ENCODE assay signal across 7 cellular contexts in genomic region chr19:41863209-41863931, GRCh38. TPM values are rescaled to one million over a fixed set of nuclear protein-coding genes. Genes with fewer than 3 reads are reported as not detected.
DNase-seq lines count a peak whose midpoint lies in the region; ATAC-seq and TF ChIP-seq lines count a peak whose summit lies in the region.
"Had no signal": no experiment of that assay in that cellular context is flagged by ENCODE, and none has a peak within 500 bp of the region (broad histone marks: within the 10 kb centered on the region; RNA-seq: fewer than 3 reads in every experiment).

No MANE protein-coding gene starts in this region.

- peaks cover 78% of the 10 kb centered on the region for H3K79me2 ChIP-seq in osteoblast (ENCODE audit: insufficient read depth, low read length)

- H2AFZ ChIP-seq in osteoblast (ENCODE audit: low read length) = no peak overlapping the region

- H4K20me1 ChIP-seq in osteoblast (ENCODE audit: insufficient read depth, low read length) = peaks cover 64% of the 10 kb centered on the region

- intact Hi-C loops in activated CD4-positive, alpha-beta T cell treated with anti-CD3 and anti-CD28 coated beads for 36 hours (cut with DNase I, micrococcal nuclease) = loop anchor here in 1 of 2 experiments (5.0 kb wide), 2 partner anchors 511 to 1066 kb away; partner anchors contain the start of genes EGLN2 and TGFB1
- intact Hi-C loops in activated B cell treated with CpG ODN at 0.5 μM for 24 hours (cut with micrococcal nuclease) = no loop called here

- peak overlapping the region; percentile 97 for H3K4me2 ChIP-seq in osteoblast (ENCODE audit: insufficient read depth, low read length)

- H3K9me3 ChIP-seq in osteoblast (ENCODE audit: low read depth, low read length) = no peaks in the 10 kb centered on the region

- no peaks in the 10 kb centered on the region for H3K9me3 Mint-ChIP-seq in activated CD4-positive, alpha-beta T cell treated with anti-CD3 and anti-CD28 coated beads for 36 hours (ENCODE audit: low read depth)
- no peaks in the 10 kb centered on the region for H3K9me3 Mint-ChIP-seq in activated B cell treated with CpG ODN at 0.5 μM for 24 hours

- H3K27ac ChIP-seq in osteoblast (ENCODE audit: low read depth, low read length) = no peak overlapping the region

- no peaks in the 10 kb centered on the region for H3K27me3 ChIP-seq in osteoblast (ENCODE audit: insufficient read depth, low read length)

- H3K36me3 Mint-ChIP-seq in activated CD4-positive, alpha-beta T cell treated with anti-CD3 and anti-CD28 coated beads for 36 hours (ENCODE audit: low read depth) = peaks cover 66% of the 10 kb centered on the region
- H3K36me3 Mint-ChIP-seq in activated B cell treated with CpG ODN at 0.5 μM for 24 hours (ENCODE audit: low read depth) = peaks cover 70% of the 10 kb centered on the region

- no peak for TF ChIP-seq CTCF in activated B cell treated with CpG ODN at 0.5 μM for 24 hours (IDR thresholded peaks at IDR 0.05)
- no peak for TF ChIP-seq CTCF in osteoblast (IDR thresholded peaks at IDR 0.05; ENCODE audit: extremely low read depth, low read depth, low read length)

- H3K27ac Mint-ChIP-seq in activated CD4-positive, alpha-beta T cell treated with anti-CD3 and anti-CD28 coated beads for 36 hours = peak overlapping the region; percentile 85
- peak overlapping the region; percentile 65 for H3K27ac Mint-ChIP-seq in activated B cell treated with CpG ODN at 0.5 μM for 24 hours

- peaks cover 66% of the 10 kb centered on the region for H3K4me1 Mint-ChIP-seq in activated CD4-positive, alpha-beta T cell treated with anti-CD3 and anti-CD28 coated beads for 36 hours
- peaks cover 70% of the 10 kb centered on the region for H3K4me1 Mint-ChIP-seq in activated B cell treated with CpG ODN at 0.5 μM for 24 hours

- ATAC-seq in activated CD4-positive, alpha-beta T cell treated with anti-CD3 and anti-CD28 coated beads for 36 hours = no peak
- ATAC-seq in activated B cell treated with CpG ODN at 0.5 μM for 24 hours (ENCODE audit: low read depth) (no peak), GM18511 (IDR thresholded peaks at IDR 0.05; ENCODE audit: unreplicated experiment) (no peak)

- H3K36me3 ChIP-seq in osteoblast (ENCODE audit: insufficient read depth, low read length) = peaks cover 67% of the 10 kb centered on the region

- peak overlapping the region; percentile 86 for H3K4me3 Mint-ChIP-seq in activated CD4-positive, alpha-beta T cell treated with anti-CD3 and anti-CD28 coated beads for 36 hours
- H3K4me3 Mint-ChIP-seq in activated B cell treated with CpG ODN at 0.5 μM for 24 hours = peak overlapping the region; percentile 94

- H3K4me3 ChIP-seq in osteoblast (ENCODE audit: insufficient read depth, low read length) = no peak overlapping the region

- no peak for DNase-seq in activated CD4-positive, alpha-beta T cell treated with anti-CD3 and anti-CD28 coated beads for 36 hours
- DNase-seq in activated CD4-positive, alpha-beta T cell treated with anti-CD3 and anti-CD28 coated beads, Interleukin-2, amount 50 U/mL, for 1 hour = no peak
- DNase-seq in activated B cell treated with CpG ODN at 0.5 μM for 24 hours = no peak
- DNase-seq in osteoblast (ENCODE audit: insufficient read length, low spot score, missing footprints) = no peak
- DNase-seq in stimulated activated CD4-positive, alpha-beta T cell treated with anti-CD3 and anti-CD28 coated beads, Interleukin-1b, Interleukin-23, amount 100 ng/mL, for 48 hours = no peak
- DNase-seq: NCI-H69 had no signal

- no peaks in the 10 kb centered on the region for H3K27me3 Mint-ChIP-seq in activated CD4-positive, alpha-beta T cell treated with anti-CD3 and anti-CD28 coated beads for 36 hours
- no peaks in the 10 kb centered on the region for H3K27me3 Mint-ChIP-seq in activated B cell treated with CpG ODN at 0.5 μM for 24 hours

- CTCF ChIA-PET in activated CD4-positive, alpha-beta T cell treated with anti-CD3 and anti-CD28 coated beads for 36 hours (lab: Charles Lee) = interaction anchor here (1.0 to 2.0 kb wide), 5 partner anchors 10 to 94 kb away, joined by 3 to 12 read pairs (median 5); partner anchors contain the start of gene CD79A
- CTCF ChIA-PET in activated B cell treated with CpG ODN at 0.5 μM for 24 hours (lab: Charles Lee) = interaction anchor here (1.2 to 1.9 kb wide), 2 partner anchors 9 to 89 kb away, joined by 4 to 8 read pairs; no protein-coding TSS in a partner anchor

- peaks cover 28% of the 10 kb centered on the region for H3K4me1 ChIP-seq in osteoblast (ENCODE audit: insufficient read depth, low read length)

- POLR2A ChIA-PET in activated CD4-positive, alpha-beta T cell treated with anti-CD3 and anti-CD28 coated beads for 36 hours (lab: Charles Lee) = interaction anchor here (0.6 to 2.7 kb wide), 5 partner anchors 8 to 82 kb away, joined by 3 to 11 read pairs (median 4); no protein-coding TSS in a partner anchor
- POLR2A ChIA-PET in activated B cell treated with CpG ODN at 0.5 μM for 24 hours (lab: Charles Lee) = interaction anchor here (0.5 to 3.3 kb wide), 10 partner anchors 9 to 566 kb away, joined by 3 to 15 read pairs (median 4); partner anchors contain the start of genes CD79A, ERFL and RABAC1

RNA-seq across cellular contexts. Expression of gene RPS19, which starts 3.3 kb away (rescaled TPM):
- 1,000 to 10,000 TPM; 2,342 to 3,204 TPM for total RNA-seq in activated CD4-positive, alpha-beta T cell treated with anti-CD3 and anti-CD28 coated beads for 36 hours
- total RNA-seq in activated B cell treated with CpG ODN at 0.5 μM for 24 hours = 4,196 and 4,853 TPM in 2 replicates
- 486 and 791 TPM in 2 replicates for total RNA-seq in osteoblast

RNA-seq across cellular contexts. Expression of gene CD79A, which starts 13.7 kb away (rescaled TPM):
- 1 to 10 TPM; 4.0 to 4.1 TPM for total RNA-seq in activated CD4-positive, alpha-beta T cell treated with anti-CD3 and anti-CD28 coated beads for 36 hours
- total RNA-seq in activated B cell treated with CpG ODN at 0.5 μM for 24 hours = 889 and 943 TPM in 2 replicates
- total RNA-seq in osteoblast = 0.36 TPM in 1 of 2 replicates, not detected in the other

RNA-seq across cellular contexts. Expression of gene DMRTC2, which starts 18.5 kb away (rescaled TPM):
- not detected for total RNA-seq in activated CD4-positive, alpha-beta T cell treated with anti-CD3 and anti-CD28 coated beads for 36 hours
- total RNA-seq in activated B cell treated with CpG ODN at 0.5 μM for 24 hours (not detected in 2 replicates), osteoblast (not detected in 2 replicates)

RNA-seq across cellular contexts. Expression of gene LYPD4, which starts 18.9 kb away (rescaled TPM):
- not detected for total RNA-seq in activated CD4-positive, alpha-beta T cell treated with anti-CD3 and anti-CD28 coated beads for 36 hours
- total RNA-seq in activated B cell treated with CpG ODN at 0.5 μM for 24 hours (not detected in 2 replicates), osteoblast (not detected in 2 replicates)

RNA-seq across cellular contexts. Expression of gene ARHGEF1, which starts 19.6 kb away (rescaled TPM):
- total RNA-seq in activated CD4-positive, alpha-beta T cell treated with anti-CD3 and anti-CD28 coated beads for 36 hours = 100 to 1,000 TPM; 231 to 276 TPM
- total RNA-seq in activated B cell treated with CpG ODN at 0.5 μM for 24 hours (351 and 418 TPM in 2 replicates), osteoblast (30.6 and 31.8 TPM in 2 replicates)

Comparison
In these comparisons a context has a peak if more than half of its experiments do, and no peak if none do; other contexts are left out.
1. RNA of gene CD79A, which starts 13.7 kb away (total RNA-seq): 889 to 943 TPM in activated B cell treated with CpG ODN at 0.5 μM for 24 hours; 4.0 to 4.1 TPM in activated CD4-positive, alpha-beta T cell treated with anti-CD3 and anti-CD28 coated beads for 36 hours and 0.36 TPM in osteoblast; every median in the first group is over 100 times any median in the second.